In the genomic region with DNA sequence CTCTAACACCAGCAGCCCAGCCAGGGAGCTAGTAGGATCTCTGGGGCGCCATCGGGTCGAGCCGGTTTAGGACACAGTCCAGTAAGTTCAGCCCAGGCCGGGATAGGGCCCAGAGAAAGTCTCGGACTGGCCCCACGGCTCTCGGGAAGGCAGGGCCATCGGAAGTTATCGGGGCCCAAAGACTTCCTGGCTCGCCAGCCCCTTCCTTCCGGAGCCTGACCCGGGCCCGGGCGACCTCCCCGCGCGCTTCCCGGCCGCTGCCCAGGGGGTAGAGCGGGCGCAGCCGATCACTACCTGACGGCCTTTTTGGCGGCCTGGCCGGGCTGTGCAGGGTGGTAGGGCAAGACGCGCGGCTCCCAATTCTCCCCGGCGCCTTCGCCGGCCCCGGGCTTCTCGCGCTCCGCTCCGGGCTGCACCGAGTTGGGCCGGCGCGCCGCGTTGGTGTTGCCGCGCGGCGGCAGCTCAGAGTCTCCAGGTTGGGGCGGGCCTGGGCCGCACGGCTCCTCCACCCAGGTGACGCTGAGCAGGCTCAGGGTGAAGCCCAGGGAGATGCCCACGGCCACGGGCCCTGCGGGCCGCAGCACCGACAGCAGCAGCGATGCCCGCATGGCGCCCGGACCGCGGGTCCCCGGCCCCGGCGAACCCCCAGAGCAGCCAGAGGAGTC, we compare ENCODE assay signal across 1 cellular context.
TF ChIP-seq lines count a peak whose summit lies in the region.

No MANE protein-coding gene starts in this region.

TF ChIP-seq in HepG2, 621 proteins besides CTCF, POLR2A, EP300 and RAD21 (continued from another document and continues in another):
- TF ChIP-seq GMEB2 (CRISPR knock-in tag; IDR thresholded peaks at IDR 0.05; ENCODE audit: low read depth) (no peak), MYNN (CRISPR knock-in tag; IDR thresholded peaks at IDR 0.05; ENCODE audit: low read depth) (no peak), ZBTB25 (CRISPR knock-in tag; IDR thresholded peaks at IDR 0.05) (0 out of 2 replicates have a peak, but pooled peaks have one; percentile 32), SNAPC4 (CRISPR knock-in tag; IDR thresholded peaks at IDR 0.05) (no peak), THAP8 (CRISPR knock-in tag; IDR thresholded peaks at IDR 0.05; ENCODE audit: borderline replicate concordance) (no peak), RFXANK (CRISPR knock-in tag; IDR thresholded peaks at IDR 0.05) (no peak), SPEN (CRISPR knock-in tag; IDR thresholded peaks at IDR 0.05; ENCODE audit: low read depth) (no peak), SKI (IDR thresholded peaks at IDR 0.05; ENCODE audit: partially characterized antibody) (no peak), KAT8 (CRISPR knock-in tag; IDR thresholded peaks at IDR 0.05) (no peak), ZFY (CRISPR knock-in tag; IDR thresholded peaks at IDR 0.05) (peak; percentile 83), NFE2 (CRISPR knock-in tag; IDR thresholded peaks at IDR 0.05) (no peak), ZNF619 (CRISPR knock-in tag; IDR thresholded peaks at IDR 0.05) (0 out of 2 replicates have a peak, but pooled peaks have one; percentile 16), SNAI1 (CRISPR knock-in tag; IDR thresholded peaks at IDR 0.05; ENCODE audit: borderline replicate concordance) (no peak), RARG (CRISPR knock-in tag; IDR thresholded peaks at IDR 0.05; ENCODE audit: low read depth) (no peak; the same call in 1 of the 2 replicates), NR3C1 (CRISPR knock-in tag; IDR thresholded peaks at IDR 0.05) (no peak), EED (CRISPR knock-in tag; IDR thresholded peaks at IDR 0.05) (0 out of 2 replicates have a peak, but pooled peaks have one; percentile 36), ZNF282 (IDR thresholded peaks at IDR 0.05; ENCODE audit: partially characterized antibody) (no peak), POLR2AphosphoS2 (IDR thresholded peaks at IDR 0.05; ENCODE audit: low read depth, low read length) (no peak), ZNF703 (CRISPR knock-in tag; IDR thresholded peaks at IDR 0.05; ENCODE audit: borderline replicate concordance) (0 out of 2 replicates have a peak, but pooled peaks have one; percentile 50), ZNF598 (CRISPR knock-in tag; IDR thresholded peaks at IDR 0.05; ENCODE audit: borderline replicate concordance) (no peak), ZNF232 (CRISPR knock-in tag; IDR thresholded peaks at IDR 0.05; ENCODE audit: borderline replicate concordance) (no peak), RBM39 (IDR thresholded peaks at IDR 0.05; ENCODE audit: low read depth, low read length, poor library complexity, severe bottlenecking) (no peak), ZFP1 (CRISPR knock-in tag; IDR thresholded peaks at IDR 0.05) (no peak), HMGA1 (CRISPR knock-in tag; conservative IDR thresholded peaks at IDR 0.05) (no peak), JUNB (CRISPR knock-in tag; IDR thresholded peaks at IDR 0.05; ENCODE audit: borderline replicate concordance) (no peak), SP4 (CRISPR knock-in tag; IDR thresholded peaks at IDR 0.05) (no peak), ZNF562 (CRISPR knock-in tag; IDR thresholded peaks at IDR 0.05; ENCODE audit: borderline replicate concordance) (no peak), SMAD9 (CRISPR knock-in tag; IDR thresholded peaks at IDR 0.05) (no peak), NRL (CRISPR knock-in tag; IDR thresholded peaks at IDR 0.05; ENCODE audit: borderline replicate concordance) (no peak), HOXA7 (CRISPR knock-in tag; IDR thresholded peaks at IDR 0.05) (no peak), ARHGAP35 (CRISPR knock-in tag; IDR thresholded peaks at IDR 0.05; ENCODE audit: borderline replicate concordance) (peak; percentile 86; the same call in 1 of the 2 replicates), ZNF264 (CRISPR knock-in tag; IDR thresholded peaks at IDR 0.05) (no peak), ARNT (IDR thresholded peaks at IDR 0.05) (no peak), POLR2AphosphoS5 (IDR thresholded peaks at IDR 0.05; ENCODE audit: low read depth, low read length) (no peak), ELF3 (CRISPR knock-in tag; IDR thresholded peaks at IDR 0.05) (no peak), ZSCAN20 (CRISPR knock-in tag; IDR thresholded peaks at IDR 0.05; ENCODE audit: borderline replicate concordance) (no peak), ATF7 (IDR thresholded peaks at IDR 0.05) (no peak), ATF7 (CRISPR knock-in tag; IDR thresholded peaks at IDR 0.05) (no peak), ZHX1 (CRISPR knock-in tag; IDR thresholded peaks at IDR 0.05; ENCODE audit: low read depth) (no peak), FOXK2 (IDR thresholded peaks at IDR 0.05) (no peak), ZBTB7B (CRISPR knock-in tag; IDR thresholded peaks at IDR 0.05) (0 out of 2 replicates have a peak, but pooled peaks have one; percentile 23), RNF2 (conservative IDR thresholded peaks at IDR 0.05; ENCODE audit: low read depth) (no peak), ZNF776 (CRISPR knock-in tag; IDR thresholded peaks at IDR 0.05) (no peak)
- TF ChIP-seq, protein P1, sequence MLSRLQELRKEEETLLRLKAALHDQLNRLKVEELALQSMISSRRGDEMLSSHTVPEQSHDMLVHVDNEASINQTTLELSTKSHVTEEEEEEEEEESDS (CRISPR knock-in tag; IDR thresholded peaks at IDR 0.05; ENCODE audit: borderline replicate concordance) = no peak; the same call in 1 of the 2 replicates
- TF ChIP-seq, protein P2, sequence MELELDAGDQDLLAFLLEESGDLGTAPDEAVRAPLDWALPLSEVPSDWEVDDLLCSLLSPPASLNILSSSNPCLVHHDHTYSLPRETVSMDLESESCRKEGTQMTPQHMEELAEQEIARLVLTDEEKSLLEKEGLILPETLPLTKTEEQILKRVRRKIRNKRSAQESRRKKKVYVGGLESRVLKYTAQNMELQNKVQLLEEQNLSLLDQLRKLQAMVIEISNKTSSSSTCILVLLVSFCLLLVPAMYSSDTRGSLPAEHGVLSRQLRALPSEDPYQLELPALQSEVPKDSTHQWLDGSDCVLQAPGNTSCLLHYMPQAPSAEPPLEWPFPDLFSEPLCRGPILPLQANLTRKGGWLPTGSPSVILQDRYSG (CRISPR knock-in tag; IDR thresholded peaks at IDR 0.05) = no peak; the same call in 1 of the 2 replicates
- TF ChIP-seq, protein P3, sequence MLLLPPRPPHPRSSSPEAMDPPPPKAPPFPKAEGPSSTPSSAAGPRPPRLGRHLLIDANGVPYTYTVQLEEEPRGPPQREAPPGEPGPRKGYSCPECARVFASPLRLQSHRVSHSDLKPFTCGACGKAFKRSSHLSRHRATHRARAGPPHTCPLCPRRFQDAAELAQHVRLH (CRISPR knock-in tag; IDR thresholded peaks at IDR 0.05; ENCODE audit: borderline replicate concordance, low read depth) = no peak
- TF ChIP-seq, protein P4, sequence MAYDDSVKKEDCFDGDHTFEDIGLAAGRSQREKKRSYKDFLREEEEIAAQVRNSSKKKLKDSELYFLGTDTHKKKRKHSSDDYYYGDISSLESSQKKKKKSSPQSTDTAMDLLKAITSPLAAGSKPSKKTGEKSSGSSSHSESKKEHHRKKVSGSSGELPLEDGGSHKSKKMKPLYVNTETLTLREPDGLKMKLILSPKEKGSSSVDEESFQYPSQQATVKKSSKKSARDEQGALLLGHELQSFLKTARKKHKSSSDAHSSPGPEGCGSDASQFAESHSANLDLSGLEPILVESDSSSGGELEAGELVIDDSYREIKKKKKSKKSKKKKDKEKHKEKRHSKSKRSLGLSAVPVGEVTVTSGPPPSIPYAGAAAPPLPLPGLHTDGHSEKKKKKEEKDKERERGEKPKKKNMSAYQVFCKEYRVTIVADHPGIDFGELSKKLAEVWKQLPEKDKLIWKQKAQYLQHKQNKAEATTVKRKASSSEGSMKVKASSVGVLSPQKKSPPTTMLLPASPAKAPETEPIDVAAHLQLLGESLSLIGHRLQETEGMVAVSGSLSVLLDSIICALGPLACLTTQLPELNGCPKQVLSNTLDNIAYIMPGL (CRISPR knock-in tag; IDR thresholded peaks at IDR 0.05; ENCODE audit: borderline replicate concordance in 1 of 2, low read depth in 1 of 2) = peak; percentile 38 to 76; a peak in 3 of 4 replicates
- TF ChIP-seq, protein P5, sequence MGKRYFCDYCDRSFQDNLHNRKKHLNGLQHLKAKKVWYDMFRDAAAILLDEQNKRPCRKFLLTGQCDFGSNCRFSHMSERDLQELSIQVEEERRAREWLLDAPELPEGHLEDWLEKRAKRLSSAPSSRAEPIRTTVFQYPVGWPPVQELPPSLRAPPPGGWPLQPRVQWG (CRISPR knock-in tag; IDR thresholded peaks at IDR 0.05; ENCODE audit: borderline replicate concordance, low read depth) = no peak
